8 cellular contexts compared by ENCODE assay signal in genomic region chr13:26253262-26253786, GRCh38. TPM values are rescaled to one million over a fixed set of nuclear protein-coding genes. Genes with fewer than 3 reads are reported as not detected.
DNase-seq lines count a peak whose midpoint lies in the region; ATAC-seq and TF ChIP-seq lines count a peak whose summit lies in the region.

No MANE protein-coding gene starts in this region.

- no peak for DNase-seq in SK-N-MC (ENCODE audit: low read depth, low spot score)
- no peak for DNase-seq in fibroblast of mammary gland (ENCODE audit: low read depth)
- no peak for DNase-seq in gastrocnemius medialis
- no peak for DNase-seq in iPS-NIHi11 (ENCODE audit: low spot score)
- no peak for DNase-seq in activated CD8-positive, alpha-beta memory T cell treated with anti-CD3 and anti-CD28 coated beads, Interleukin-2, amount 50 U/mL, for 48 hours

- H3K9me3 ChIP-seq in SK-N-MC (ENCODE audit: low read depth, low read length) (no peaks in the 10 kb centered on the region), gastrocnemius medialis (no peaks in the 10 kb centered on the region)

- no peaks in the 10 kb centered on the region for H3K36me3 ChIP-seq in SK-N-MC (ENCODE audit: insufficient read depth, low read length)
- no peaks in the 10 kb centered on the region for H3K36me3 ChIP-seq in gastrocnemius medialis

- TF ChIP-seq POLR2A in gastrocnemius medialis (IDR thresholded peaks at IDR 0.05) = no peak

- intact Hi-C loops in gastrocnemius medialis (cut with DNase I; ENCODE audit: low total_unique reads) = loop anchor here (5.0 to 10.0 kb wide), 2 partner anchors 66 to 301 kb away; partner anchors contain the start of gene WASF3

- no peak for ATAC-seq in gastrocnemius medialis
- no peak for ATAC-seq in GM18498 (IDR thresholded peaks at IDR 0.05; ENCODE audit: unreplicated experiment)
- no peak for ATAC-seq in HG03045 (IDR thresholded peaks at IDR 0.05; ENCODE audit: unreplicated experiment)

- TF ChIP-seq CTCF in GM12875 (IDR thresholded peaks at IDR 0.05; ENCODE audit: borderline replicate concordance, insufficient read depth, low read depth, low read length) (no peak), fibroblast of mammary gland (conservative IDR thresholded peaks at IDR 0.05; ENCODE audit: control insufficient read depth, insufficient read depth, low read depth, low read length) (no peak), gastrocnemius medialis (IDR thresholded peaks at IDR 0.05 in 4 of 5, conservative IDR thresholded peaks at IDR 0.05 in 1 of 5) (no peak)

- in situ Hi-C loops in gastrocnemius medialis (cut with MboI; ENCODE audit: low sequenced_read_pairs in 4 of 4) = no loop called here

- peak overlapping the region; percentile 91 for H3K4me3 ChIP-seq in GM12875 (ENCODE audit: low read depth, low read length)
- peak overlapping the region; percentile 89 for H3K4me3 ChIP-seq in SK-N-MC
- H3K4me3 ChIP-seq in fibroblast of mammary gland (ENCODE audit: control insufficient read depth, low read depth, low read length) = peak overlapping the region; percentile 78
- H3K4me3 ChIP-seq in gastrocnemius medialis = peak overlapping the region; percentile 78 to 91 (median 88)

- peaks cover 25 to 34% of the 10 kb centered on the region in 2 donors for H3K4me1 ChIP-seq in gastrocnemius medialis

- no peaks in the 10 kb centered on the region for H3K27me3 ChIP-seq in gastrocnemius medialis

- H3K9ac ChIP-seq in SK-N-MC (ENCODE audit: insufficient read length) = peak overlapping the region; percentile 89

- peak overlapping the region; percentile 91 for H3K27ac ChIP-seq in SK-N-MC
- peak overlapping the region; percentile 89 to 95 (median 93) for H3K27ac ChIP-seq in gastrocnemius medialis

RNA-seq across cellular contexts. Expression of gene CDK8, which starts 0.6 kb away (rescaled TPM):
- total RNA-seq in gastrocnemius medialis = 10 to 100 TPM in 3 of 4 donors, 1 to 10 TPM in 1; 9.4 to 11.0 (median 10.3) TPM

RNA-seq across cellular contexts. Expression of gene RNF6, which starts 31.2 kb away (rescaled TPM):
- total RNA-seq in gastrocnemius medialis = 10 to 100 TPM; 28.6 to 36.1 (median 32.2) TPM
